ENCODE assay signal across 8 cellular contexts in genomic region chr2:191566347-191566746, GRCh38.
DNase-seq lines count a peak whose midpoint lies in the region; ATAC-seq and TF ChIP-seq lines count a peak whose summit lies in the region.

No MANE protein-coding gene starts in this region.

- H3K4me3 ChIP-seq in astrocyte of the spinal cord (ENCODE audit: low read depth, low read length) = no peak overlapping the region

- peak; percentile 52 for DNase-seq in DMS79 treated with DMSO at 0.1 percent for 48 hours (lab: John Stamatoyannopoulos, UW)
- DNase-seq in DMS79 (lab: John Stamatoyannopoulos, UW) = no peak
- peak; percentile 51 to 83 (median 54) for DNase-seq in NCI-H1417 (lab: John Stamatoyannopoulos, UW)
- peak; percentile 34 for DNase-seq in T1000 (lab: John Stamatoyannopoulos, UW)
- peak; percentile 49 for DNase-seq in astrocyte of the spinal cord (ENCODE audit: low read depth, low spot score)
- DNase-seq in inferior parietal cortex (ENCODE audit: extremely low spot score) = peak; percentile 63
- DNase-seq in stimulated activated CD4-positive, alpha-beta T cell treated with anti-CD3 and anti-CD28 coated beads, Interleukin-4, amount 100 ng/mL, for 1 hour = peak; percentile 64

- in situ Hi-C loops in astrocyte of the spinal cord (cut with HindIII; ENCODE audit: low sequenced_read_pairs) = loop anchor here (25.0 kb wide), 2 partner anchors 121 to 596 kb away; partner anchors contain the start of gene NABP1

- TF ChIP-seq CTCF in astrocyte of the spinal cord (IDR thresholded peaks at IDR 0.05; ENCODE audit: low read depth, low read length) = peak; percentile 85

- peak; percentile 59 for ATAC-seq in HG02588 (IDR thresholded peaks at IDR 0.05; ENCODE audit: unreplicated experiment)
